8 cellular contexts compared by ENCODE assay signal in genomic region chr5:10441992-10442435, GRCh38. TPM values are rescaled to one million over a fixed set of nuclear protein-coding genes. Genes with fewer than 3 reads are reported as not detected.
A peak's percentile ranks its signal among the peaks of the same experiment; 100 is the strongest.
DNase-seq lines count a peak whose midpoint lies in the region; ATAC-seq and TF ChIP-seq lines count a peak whose summit lies in the region.

No MANE protein-coding gene starts in this region.

- no peak overlapping the region for H3K27ac Mint-ChIP-seq in activated CD4-positive, alpha-beta T cell treated with anti-CD3 and anti-CD28 coated beads for 36 hours

- peaks cover 0 to 25% (median 6%) of the 10 kb centered on the region in 4 donors for H3K4me1 ChIP-seq in Peyer's patch
- H3K4me1 ChIP-seq in osteoblast (ENCODE audit: insufficient read depth, low read length): peaks cover 16% of the 10 kb centered on the region

- DNase-seq in activated CD4-positive, alpha-beta T cell treated with anti-CD3 and anti-CD28 coated beads for 36 hours: no peak
- no peak for DNase-seq in activated CD4-positive, alpha-beta T cell treated with anti-CD3 and anti-CD28 coated beads, Interleukin-2, amount 50 U/mL, for 1 hour
- DNase-seq in Peyer's patch: no peak
- peak; percentile 15 for DNase-seq in fibroblast of gingiva (ENCODE audit: low read depth)
- peak; percentile 89 for DNase-seq in osteoblast (ENCODE audit: insufficient read length, low spot score, missing footprints)
- no peak for DNase-seq in NCI-H2227 (lab: John Stamatoyannopoulos, UW; ENCODE audit: unreplicated experiment)
- DNase-seq in middle frontal gyrus (ENCODE audit: extremely low spot score, low spot score): no peak

- H3K27me3 ChIP-seq in Peyer's patch: no peaks in the 10 kb centered on the region
- H3K27me3 ChIP-seq in osteoblast (ENCODE audit: insufficient read depth, low read length): no peaks in the 10 kb centered on the region

- peak; percentile 57 for ATAC-seq in activated CD4-positive, alpha-beta T cell treated with anti-CD3 and anti-CD28 coated beads for 36 hours
- peak; percentile 27 for ATAC-seq in HG02763 (IDR thresholded peaks at IDR 0.05; ENCODE audit: unreplicated experiment)

- peaks cover 0 to 5% (median 0%) of the 10 kb centered on the region in 3 donors for H3K36me3 ChIP-seq in Peyer's patch
- H3K36me3 ChIP-seq in osteoblast (ENCODE audit: insufficient read depth, low read length): peaks cover under 1% of the 10 kb centered on the region

- peaks cover 37% of the 10 kb centered on the region for H3K4me1 Mint-ChIP-seq in activated CD4-positive, alpha-beta T cell treated with anti-CD3 and anti-CD28 coated beads for 36 hours

- CTCF ChIA-PET in activated CD4-positive, alpha-beta T cell treated with anti-CD3 and anti-CD28 coated beads for 36 hours (lab: Charles Lee): interaction anchor here (1.2 to 1.9 kb wide), 3 partner anchors 10 to 186 kb away, joined by 4 to 9 read pairs (median 8); no protein-coding TSS in a partner anchor

- H3K79me2 ChIP-seq in osteoblast (ENCODE audit: insufficient read depth, low read length): no peaks in the 10 kb centered on the region

- no peaks in the 10 kb centered on the region for H3K9me3 ChIP-seq in Peyer's patch
- no peaks in the 10 kb centered on the region for H3K9me3 ChIP-seq in osteoblast (ENCODE audit: low read depth, low read length)

- peak overlapping the region; percentile 86 for H3K4me2 ChIP-seq in osteoblast (ENCODE audit: insufficient read depth, low read length)

- H3K36me3 Mint-ChIP-seq in activated CD4-positive, alpha-beta T cell treated with anti-CD3 and anti-CD28 coated beads for 36 hours (ENCODE audit: low read depth): peaks cover 2% of the 10 kb centered on the region

- H2AFZ ChIP-seq in osteoblast (ENCODE audit: low read length): peak overlapping the region; percentile 77

- H3K27me3 Mint-ChIP-seq in activated CD4-positive, alpha-beta T cell treated with anti-CD3 and anti-CD28 coated beads for 36 hours: peaks cover 3% of the 10 kb centered on the region

- POLR2A ChIA-PET in activated CD4-positive, alpha-beta T cell treated with anti-CD3 and anti-CD28 coated beads for 36 hours (lab: Charles Lee): interaction anchor here (0.6 kb wide), 1 partner anchor 87 kb away, joined by 4 read pairs; no protein-coding TSS in a partner anchor

- TF ChIP-seq CTCF in Peyer's patch (IDR thresholded peaks at IDR 0.05): no peak
- TF ChIP-seq CTCF in osteoblast (IDR thresholded peaks at IDR 0.05; ENCODE audit: extremely low read depth, low read depth, low read length): no peak

- H3K4me3 ChIP-seq in Peyer's patch: peak overlapping the region; percentile 41 to 75 (median 60)
- peak overlapping the region; percentile 80 for H3K4me3 ChIP-seq in osteoblast (ENCODE audit: insufficient read depth, low read length)

- no peak for TF ChIP-seq POLR2A in Peyer's patch (IDR thresholded peaks at IDR 0.05)

- intact Hi-C loops in activated CD4-positive, alpha-beta T cell treated with anti-CD3 and anti-CD28 coated beads for 36 hours (cut with DNase I, micrococcal nuclease): loop anchor here (1.0 to 5.0 kb wide), 6 partner anchors 19 to 319 kb away; partner anchors contain the start of genes ANKRD33B (in 1 of the 2), CCT5 (in 1 of the 2) and DAP (in 1 of the 2)

- no peaks in the 10 kb centered on the region for H3K9me3 Mint-ChIP-seq in activated CD4-positive, alpha-beta T cell treated with anti-CD3 and anti-CD28 coated beads for 36 hours (ENCODE audit: low read depth)

- peak overlapping the region; percentile 72 for H3K4me3 Mint-ChIP-seq in activated CD4-positive, alpha-beta T cell treated with anti-CD3 and anti-CD28 coated beads for 36 hours

- H4K20me1 ChIP-seq in osteoblast (ENCODE audit: insufficient read depth, low read length): peaks cover under 1% of the 10 kb centered on the region

- H3K27ac ChIP-seq in Peyer's patch: peak overlapping the region in 3 of 4 donors; percentile 69 to 76 (median 73)
- H3K27ac ChIP-seq in osteoblast (ENCODE audit: low read depth, low read length): no peak overlapping the region

RNA-seq across cellular contexts. Expression of gene ROPN1L, which starts 0.3 kb away (rescaled TPM):
- under 1 TPM in 1 of 2 experiments, not detected in 1; 0.28 TPM for total RNA-seq in activated CD4-positive, alpha-beta T cell treated with anti-CD3 and anti-CD28 coated beads for 36 hours
- 1 to 10 TPM in 1 of 4 donors, not detected in 3; 1.7 TPM for total RNA-seq in Peyer's patch
- total RNA-seq in osteoblast: 0.59 and 0.72 TPM in 2 replicates

Comparison
In these comparisons a context has a peak if more than half of its experiments do, and no peak if none do; other contexts are left out.
1. DNase-seq: peak in fibroblast of gingiva (single experiment) and osteoblast (single experiment); none in activated CD4-positive, alpha-beta T cell treated with anti-CD3 and anti-CD28 coated beads for 36 hours (single experiment), activated CD4-positive, alpha-beta T cell treated with anti-CD3 and anti-CD28 coated beads, Interleukin-2, amount 50 U/mL, for 1 hour (single experiment), Peyer's patch (0 of 3), NCI-H2227 (single experiment) and middle frontal gyrus (single experiment).